8 cellular contexts compared by ENCODE assay signal in the genomic region with DNA sequence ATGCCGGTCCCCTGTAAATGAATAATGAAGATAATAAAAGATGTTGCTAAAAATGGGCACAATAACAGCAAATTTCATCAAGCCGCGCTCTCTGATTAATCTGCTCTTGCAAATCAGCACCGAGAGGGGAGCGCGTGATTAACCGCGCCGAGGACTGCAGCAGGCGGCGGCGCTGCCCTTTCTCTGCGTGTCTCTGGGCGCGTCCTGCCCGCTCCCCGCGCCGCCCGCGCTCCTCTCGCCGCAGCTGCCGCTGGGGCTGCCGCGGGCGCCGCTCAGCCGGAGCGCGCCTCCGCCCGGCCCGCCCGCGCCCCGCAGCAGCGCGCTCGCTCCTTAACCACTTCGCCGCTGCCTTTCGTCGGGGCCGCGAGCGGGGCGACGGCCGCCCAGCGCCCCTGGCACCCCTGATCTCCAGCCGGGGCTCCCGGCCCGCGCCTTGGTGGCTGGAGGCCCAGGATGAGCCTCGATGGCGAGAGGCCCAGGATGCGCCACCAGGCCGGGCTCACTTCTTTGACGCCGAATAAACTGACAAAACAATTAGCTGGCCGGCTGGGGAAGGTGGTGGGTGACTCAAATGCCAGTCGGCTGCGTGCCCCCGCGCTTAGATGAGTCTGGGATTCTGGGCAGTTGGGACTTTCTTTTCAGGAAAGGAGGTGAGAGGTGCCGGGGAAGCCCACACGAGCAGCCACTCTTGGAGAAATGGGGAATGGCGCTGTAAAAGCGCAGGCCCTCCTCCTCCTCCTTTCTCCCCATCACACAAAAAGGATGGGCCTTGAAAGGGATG.
DNase-seq lines count a peak whose midpoint lies in the region; ATAC-seq and TF ChIP-seq lines count a peak whose summit lies in the region.

No MANE protein-coding gene starts in this region.

- H3K9me3 ChIP-seq in Panc1 (ENCODE audit: control insufficient read depth, insufficient read depth, low read depth, low read length), result no peaks in the 10 kb centered on the region

- peaks cover 3% of the 10 kb centered on the region for H3K9me3 Mint-ChIP-seq in neural crest cell

- POLR2A ChIA-PET in Panc1 (lab: Charles Lee), result interaction anchor here (0.6 kb wide), 1 partner anchor 51 kb away, joined by 7 read pairs; no protein-coding TSS in a partner anchor

- peaks cover 21% of the 10 kb centered on the region for H3K4me1 Mint-ChIP-seq in neural crest cell

- DNase-seq in ELF-1 (ENCODE audit: low read depth, low spot score), result peak; percentile 54
- no peak for DNase-seq in Panc1 (ENCODE audit: low read depth, low spot score)
- no peak for DNase-seq in foreskin keratinocyte
- peak; percentile 31 for DNase-seq in neural crest cell (ENCODE audit: low read depth, low spot score)

- H3K4me1 ChIP-seq in Panc1 (ENCODE audit: control insufficient read depth, insufficient read depth, low read length) (peaks cover 5% of the 10 kb centered on the region), foreskin keratinocyte (no peaks in the 10 kb centered on the region)

- H3K27ac ChIP-seq in Panc1 (ENCODE audit: low read length), result no peak overlapping the region
- H3K27ac ChIP-seq in foreskin keratinocyte, result no peak overlapping the region

- CTCF ChIA-PET in Panc1 (lab: Charles Lee), result no interaction called here

- TF ChIP-seq CTCF in Panc1 (IDR thresholded peaks at IDR 0.05) (peak; percentile 32; the same call in 1 of the 2 replicates), foreskin keratinocyte (conservative IDR thresholded peaks at IDR 0.05) (peak; percentile 4), neural crest cell (conservative IDR thresholded peaks at IDR 0.05) (no peak)

- BruUV-seq in Panc1 (replicated peaks; lab: Mats Ljungman, UMichigan), result no TSS peak

- in situ Hi-C loops in Panc1 (cut with HindIII; ENCODE audit: low pct_unique_long_range_greater_than_20kb, low sequenced_read_pairs), result no loop called here

- H3K27ac Mint-ChIP-seq in neural crest cell (ENCODE audit: unreplicated experiment), result peak overlapping the region; percentile 85

- H3K27me3 Mint-ChIP-seq in neural crest cell (ENCODE audit: low read depth), result peaks cover 7% of the 10 kb centered on the region

- ATAC-seq in Panc1 (peak; percentile 90), foreskin keratinocyte (peak; percentile 83), HG03342 (IDR thresholded peaks at IDR 0.05; ENCODE audit: unreplicated experiment) (no peak), HG03432 (IDR thresholded peaks at IDR 0.05; ENCODE audit: unreplicated experiment) (no peak), HG02981 (IDR thresholded peaks at IDR 0.05; ENCODE audit: unreplicated experiment) (no peak), GM18861 (IDR thresholded peaks at IDR 0.05; ENCODE audit: unreplicated experiment) (no peak)

- H3K4me3 Mint-ChIP-seq in neural crest cell, result peak overlapping the region; percentile 86

- peak overlapping the region; percentile 37 to 41 for H3K4me3 ChIP-seq in Panc1 (ENCODE audit: low read depth in 2 of 2, low read length in 2 of 2)

- peaks cover 35% of the 10 kb centered on the region for H3K27me3 ChIP-seq in Panc1 (ENCODE audit: control insufficient read depth, insufficient read depth, low read length)
- H3K27me3 ChIP-seq in foreskin keratinocyte, result peaks cover 40% of the 10 kb centered on the region

- H3K36me3 Mint-ChIP-seq in neural crest cell (ENCODE audit: low read depth), result peaks cover 2% of the 10 kb centered on the region

- intact Hi-C loops in Panc1 (cut with micrococcal nuclease; ENCODE audit: unreplicated experiment), result no loop called here

- no peaks in the 10 kb centered on the region for H3K36me3 ChIP-seq in Panc1 (ENCODE audit: control insufficient read depth, insufficient read depth, low read length)

Comparison
In these comparisons a context has a peak if more than half of its experiments do, and no peak if none do; other contexts are left out.
1. DNase-seq: peak in ELF-1 (single experiment) and neural crest cell (single experiment); none in Panc1 (single experiment) and foreskin keratinocyte (0 of 2).
2. ATAC-seq: peak in Panc1 (single experiment) and foreskin keratinocyte (single experiment); none in HG03342 (single experiment), HG03432 (single experiment), HG02981 (single experiment) and GM18861 (single experiment).